In the genomic region with DNA sequence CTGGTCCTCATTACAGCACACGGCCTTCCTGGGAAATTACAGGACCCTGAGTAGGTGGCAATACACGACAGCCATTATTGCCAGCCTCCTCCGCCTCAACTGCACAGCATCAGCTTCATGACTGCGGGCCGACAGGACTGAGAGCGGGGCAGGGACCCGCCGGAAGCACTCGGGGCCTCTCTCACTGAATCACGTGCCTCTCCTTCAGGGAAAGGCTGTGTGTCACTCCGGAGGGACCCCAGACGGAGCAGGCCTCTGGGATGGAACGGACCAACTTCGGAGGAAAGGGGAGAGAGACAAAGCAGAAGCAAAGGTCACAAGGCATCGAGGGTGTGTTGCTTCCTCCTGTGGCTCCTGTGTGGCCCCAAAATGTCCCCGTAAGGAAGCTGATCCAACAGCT, we compare ENCODE assay signal across 18 cellular contexts.
DNase-seq lines count a peak whose midpoint lies in the region; ATAC-seq, FAIRE-seq and TF ChIP-seq lines count a peak whose summit lies in the region.
"Had no signal": no experiment of that assay in that cellular context is flagged by ENCODE, and none has a peak within 500 bp of the region (broad histone marks: within the 10 kb centered on the region; RNA-seq: fewer than 3 reads in every experiment).

No MANE protein-coding gene starts in this region.

- no peaks in the 10 kb centered on the region for H3K27me3 ChIP-seq in HepG2 (ENCODE audit: control insufficient read depth in 1 of 2, insufficient read depth in 2 of 2, low read length in 2 of 2)
- H3K27me3 ChIP-seq in right lobe of liver = no peaks in the 10 kb centered on the region
- no peaks in the 10 kb centered on the region for H3K27me3 ChIP-seq in Loucy (ENCODE audit: insufficient read depth, low read length, poor library complexity, severe bottlenecking)
- H3K27me3 ChIP-seq in upper lobe of right lung = no peaks in the 10 kb centered on the region
- H3K27me3 ChIP-seq in testis = no peaks in the 10 kb centered on the region

- TF ChIP-seq EP300 in HepG2 (IDR thresholded peaks at IDR 0.05; ENCODE audit: low read depth in 2 of 2, low read length in 2 of 2) (no peak), HepG2 (CRISPR knock-in tag; IDR thresholded peaks at IDR 0.05; ENCODE audit: borderline replicate concordance) (no peak)

- H4K20me1 ChIP-seq in HepG2 (ENCODE audit: insufficient read depth, low read length) (no peaks in the 10 kb centered on the region), Loucy (ENCODE audit: insufficient read depth, low read length, poor library complexity, severe bottlenecking) (no peaks in the 10 kb centered on the region)

- H2AFZ ChIP-seq in HepG2 (ENCODE audit: low read length) (no peak overlapping the region), Loucy (ENCODE audit: low read length) (no peak overlapping the region)

- H3K4me1 ChIP-seq in HepG2 (ENCODE audit: insufficient read depth, low read length) (peaks cover 82% of the 10 kb centered on the region), right lobe of liver (no peaks in the 10 kb centered on the region), Loucy (ENCODE audit: insufficient read depth, low read length, poor library complexity, severe bottlenecking) (peaks cover 19% of the 10 kb centered on the region), upper lobe of right lung (no peaks in the 10 kb centered on the region), testis (no peaks in the 10 kb centered on the region)

- 44% methylated on average over 8 of the region's 16 CpGs for WGBS in HepG2 (ENCODE audit: low lambda C conversion rate)
- WGBS in right lobe of liver (ENCODE audit: insufficient coverage, low coverage, low lambda C conversion rate, missing lambda C conversion rate) = no CpG with 5 or more reads among the region's 16 CpGs
- WGBS in testis, 2 donors = 85 to 93% methylated on average over 16 of the region's 16 CpGs

- H3K4me3 ChIP-seq in HepG2 (replicated peaks in 1 of 3; ENCODE audit: insufficient read depth in 1 of 3, low read depth in 2 of 3, low read length in 3 of 3) (peak overlapping the region in 2 of 3 experiments; percentile 15 to 59; a peak in 3 of 6 replicates), right lobe of liver (no peak overlapping the region), Loucy (ENCODE audit: low read length, poor library complexity, severe bottlenecking) (peak overlapping the region; percentile 71), upper lobe of right lung (no peak overlapping the region), testis (no peak overlapping the region)
- H3K4me3 ChIP-seq: GM12878, K562 had no signal

- CTCF ChIA-PET in HepG2 (lab: Yijun Ruan, JAX; ENCODE audit: low intra/inter-chr PET ratio, low total read pairs) = no interaction called here

- no peak for TF ChIP-seq RAD21 in HepG2 (CRISPR knock-in tag; IDR thresholded peaks at IDR 0.05)

- peak overlapping the region; percentile 82 for H3K27ac ChIP-seq in HepG2 (ENCODE audit: extremely low read length, insufficient read depth, low read length)
- H3K27ac ChIP-seq in right lobe of liver = no peak overlapping the region
- H3K27ac ChIP-seq in upper lobe of right lung = no peak overlapping the region
- H3K27ac ChIP-seq in testis = no peak overlapping the region
- H3K27ac ChIP-seq: C4-2B had no signal

- H3K4me2 ChIP-seq in HepG2 (ENCODE audit: low read depth, low read length) (peak overlapping the region; percentile 72), Loucy (ENCODE audit: low read depth, low read length, poor library complexity, severe bottlenecking) (peak overlapping the region; percentile 74)

- DNase-seq in HepG2 (ENCODE audit: low spot score) (no peak), right lobe of liver (no peak), left kidney (ENCODE audit: low read depth, low spot score) (peak; percentile 67), upper lobe of right lung (no peak), SW480 (ENCODE audit: low spot score) (no peak), testis (no peak), RKO (ENCODE audit: low spot score) (no peak)
- DNase-seq: 8988T; AML-193; CD8-positive, alpha-beta T cell; COR-L47; DMS53 had no signal

- no peaks in the 10 kb centered on the region for H3F3A ChIP-seq in Loucy (ENCODE audit: low read depth)

- no peak for FAIRE-seq in HepG2 (lab: Jason Lieb, UNC)
- FAIRE-seq: GM12878, GM18507, K562 had no signal

- H3K9me3 ChIP-seq in HepG2 (ENCODE audit: low read length) = no peaks in the 10 kb centered on the region
- no peaks in the 10 kb centered on the region for H3K9me3 ChIP-seq in right lobe of liver
- H3K9me3 ChIP-seq in Loucy (ENCODE audit: insufficient read depth, low read depth, low read length) = no peaks in the 10 kb centered on the region
- no peaks in the 10 kb centered on the region for H3K9me3 ChIP-seq in upper lobe of right lung
- no peaks in the 10 kb centered on the region for H3K9me3 ChIP-seq in testis

- POLR2A ChIA-PET in HepG2 (lab: Yijun Ruan, JAX) = interaction anchor here (1.1 to 2.6 kb wide), 6 partner anchors 22 to 313 kb away, joined by 3 to 8 read pairs (median 3); partner anchors contain the start of genes ORAI1 and RNF34

- TF ChIP-seq CTCF in HepG2 (CRISPR knock-in tag; IDR thresholded peaks at IDR 0.05) = no peak
- TF ChIP-seq CTCF in right lobe of liver (IDR thresholded peaks at IDR 0.05) = no peak
- no peak for TF ChIP-seq CTCF in Loucy (conservative IDR thresholded peaks at IDR 0.05; ENCODE audit: low read length)
- TF ChIP-seq CTCF in upper lobe of right lung (IDR thresholded peaks at IDR 0.05) = no peak
- TF ChIP-seq CTCF in testis (IDR thresholded peaks at IDR 0.05) = no peak

- H3K36me3 ChIP-seq in HepG2 (replicated peaks in 1 of 2; ENCODE audit: control insufficient read depth in 1 of 2, insufficient read depth in 2 of 2, low read length in 2 of 2) (no peaks in the 10 kb centered on the region; a peak in 1 of 5 replicates), right lobe of liver (no peaks in the 10 kb centered on the region), Loucy (ENCODE audit: insufficient read depth, low read length) (peaks cover 2% of the 10 kb centered on the region; the same call in 1 of the 2 replicates), upper lobe of right lung (no peaks in the 10 kb centered on the region), testis (ENCODE audit: low read depth, missing control alignments) (no peaks in the 10 kb centered on the region)

- in situ Hi-C loops in HepG2 (cut with HindIII; ENCODE audit: extremely low pct_ligation_motif_present, low pct_unique_long_range_greater_than_20kb) = loop anchor here (5.0 kb wide), 1 partner anchor 192 kb away; no protein-coding TSS in a partner anchor

- ATAC-seq in HepG2 (peak; percentile 40), right lobe of liver (no peak), upper lobe of right lung (peak; percentile 31)
- ATAC-seq: CD8-positive, alpha-beta T cell; GM12878; HCT116; K562 had no signal

- no TSS peak for BruUV-seq in HepG2 (replicated peaks; lab: Mats Ljungman, UMichigan)

- intact Hi-C loops in HepG2 (cut with micrococcal nuclease; ENCODE audit: unreplicated experiment) = loop anchor here (2.0 kb wide), 1 partner anchor 33 kb away; no protein-coding TSS in a partner anchor
- intact Hi-C loops in right lobe of liver (cut with DNase I) = loop anchor here in 1 of 2 donors (10.0 kb wide), 3 partner anchors 65 to 185 kb away; partner anchors contain the start of gene ORAI1
- intact Hi-C loops in upper lobe of right lung (cut with DNase I) = loop anchor here (10.0 kb wide), 1 partner anchor 185 kb away; no protein-coding TSS in a partner anchor
- intact Hi-C loops in testis (cut with DNase I; ENCODE audit: low total_unique reads) = loop anchor here (10.0 kb wide), 1 partner anchor 195 kb away; no protein-coding TSS in a partner anchor

- peak; percentile 16 to 24; a peak in 1 of 4 replicates for TF ChIP-seq POLR2A in HepG2 (IDR thresholded peaks at IDR 0.05; ENCODE audit: insufficient read depth in 1 of 2, low read depth in 2 of 2, low read length in 2 of 2)
- TF ChIP-seq POLR2A in right lobe of liver (IDR thresholded peaks at IDR 0.05) = no peak
- no peak for TF ChIP-seq POLR2A in testis (IDR thresholded peaks at IDR 0.05)

- no peaks in the 10 kb centered on the region for H3K9me2 ChIP-seq in Loucy (replicated peaks; ENCODE audit: low read depth, low read length)

- H3K9ac ChIP-seq in HepG2 (ENCODE audit: insufficient read depth, low read depth, low read length) (peak overlapping the region; percentile 43), Loucy (ENCODE audit: low read depth, low read length, poor library complexity, severe bottlenecking) (peak overlapping the region; percentile 61)

- H3K79me2 ChIP-seq in HepG2 (ENCODE audit: insufficient read depth, low read length) = no peaks in the 10 kb centered on the region
- peaks cover 21% of the 10 kb centered on the region; the same call in 1 of the 2 replicates for H3K79me2 ChIP-seq in Loucy (ENCODE audit: insufficient read depth, low read length)

TF ChIP-seq in HepG2, 621 proteins besides CTCF, POLR2A, EP300 and RAD21 (continues in another document):
- TF ChIP-seq ZNF598 (CRISPR knock-in tag; IDR thresholded peaks at IDR 0.05; ENCODE audit: borderline replicate concordance) (0 out of 2 replicates have a peak, but pooled peaks have one; percentile 22), ATRX (CRISPR knock-in tag; IDR thresholded peaks at IDR 0.05; ENCODE audit: borderline replicate concordance) (no peak), ETV5 (CRISPR knock-in tag; IDR thresholded peaks at IDR 0.05; ENCODE audit: borderline replicate concordance) (peak; percentile 60), PPARG (CRISPR knock-in tag; conservative IDR thresholded peaks at IDR 0.05) (0 out of 2 replicates have a peak, but pooled peaks have one; percentile 45), ZFX (CRISPR knock-in tag; IDR thresholded peaks at IDR 0.05; ENCODE audit: low read depth) (peak; percentile 71; the same call in 1 of the 2 replicates), JUND (CRISPR knock-in tag; IDR thresholded peaks at IDR 0.05) (0 out of 2 replicates have a peak, but pooled peaks have one; percentile 35)
- TF ChIP-seq, protein P1, sequence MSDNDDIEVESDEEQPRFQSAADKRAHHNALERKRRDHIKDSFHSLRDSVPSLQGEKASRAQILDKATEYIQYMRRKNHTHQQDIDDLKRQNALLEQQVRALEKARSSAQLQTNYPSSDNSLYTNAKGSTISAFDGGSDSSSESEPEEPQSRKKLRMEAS (IDR thresholded peaks at IDR 0.05) = peak; percentile 55

Comparison
In these comparisons a context has a peak if more than half of its experiments do, and no peak if none do; other contexts are left out.
1. ATAC-seq: peak in HepG2 (single experiment) and upper lobe of right lung (single experiment); none in right lobe of liver (0 of 4).
2. H3K4me3 ChIP-seq: peak in HepG2 (2 of 3) and Loucy (single experiment); none in right lobe of liver (0 of 3), upper lobe of right lung (single experiment) and testis (0 of 2).
3. POLR2A ChIP-seq: peak in HepG2 (2 of 2); none in right lobe of liver (single experiment) and testis (single experiment).